ENCODE assay signal across 10 cellular contexts in the genomic region with DNA sequence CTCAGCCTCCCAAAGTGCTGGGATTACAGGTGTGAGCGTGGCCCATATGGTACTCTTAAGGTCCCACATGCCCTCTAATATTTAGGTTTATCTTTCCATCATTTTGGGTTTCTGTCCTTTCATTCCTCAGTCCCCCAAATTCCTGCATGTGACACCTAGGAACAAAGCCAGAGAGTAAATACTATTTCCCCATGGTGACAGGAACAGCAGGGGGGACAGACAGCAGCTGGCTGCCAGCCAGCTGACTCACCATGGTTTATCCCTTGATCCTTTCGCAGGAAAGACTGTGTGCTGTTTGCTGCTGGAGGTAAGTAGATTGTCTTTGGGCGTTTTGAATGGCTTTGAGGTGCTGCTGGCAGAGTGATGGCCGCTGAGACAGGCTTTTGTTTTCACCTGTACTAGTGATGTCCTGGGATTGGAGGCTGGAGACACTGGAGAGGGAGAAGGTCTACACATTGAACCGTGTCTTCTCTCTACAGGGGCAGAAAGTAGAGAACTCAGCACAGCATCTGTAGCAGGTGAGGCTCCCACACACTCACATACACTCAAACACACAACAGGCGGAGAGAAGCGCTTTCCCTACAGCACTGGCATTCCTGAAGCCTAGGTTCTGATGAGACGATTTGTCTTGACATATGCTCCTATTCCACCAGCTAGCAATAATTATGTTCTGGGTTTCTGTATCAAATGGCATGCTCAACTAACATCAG.
A peak's percentile ranks its signal among the peaks of the same experiment; 100 is the strongest.
DNase-seq lines count a peak whose midpoint lies in the region; ATAC-seq and TF ChIP-seq lines count a peak whose summit lies in the region.
"Had no signal": no experiment of that assay in that cellular context is flagged by ENCODE, and none has a peak within 500 bp of the region (broad histone marks: within the 10 kb centered on the region; RNA-seq: fewer than 3 reads in every experiment).

No MANE protein-coding gene starts in this region.

- no peaks in the 10 kb centered on the region for H3K27me3 ChIP-seq in ectodermal cell (ENCODE audit: control insufficient read depth, insufficient read depth, low read length, poor library complexity, severe bottlenecking)
- no peaks in the 10 kb centered on the region for H3K27me3 ChIP-seq in esophagus muscularis mucosa
- no peaks in the 10 kb centered on the region for H3K27me3 ChIP-seq in breast epithelium
- H3K27me3 ChIP-seq: BLaER1 treated with 17β-estradiol and CSF1 and Interleukin-3, amounts not matched to agents 10 nM and 100 nM had no signal

- intact Hi-C loops in esophagus muscularis mucosa (cut with DNase I) (no loop called here), breast epithelium (cut with DNase I; ENCODE audit: low total_unique reads) (no loop called here)

- WGBS in ectodermal cell, 2 experiments, result 46 to 50% methylated on average over 8 of the region's 8 CpGs
- 73% methylated on average over 8 of the region's 8 CpGs for WGBS in esophagus muscularis mucosa

- H3K4me1 Mint-ChIP-seq in HFFc6 (ENCODE audit: low read depth), result peaks cover 9% of the 10 kb centered on the region
- peaks cover 5% of the 10 kb centered on the region for H3K4me1 Mint-ChIP-seq in osteocyte (ENCODE audit: unreplicated experiment)
- no peaks in the 10 kb centered on the region for H3K4me1 Mint-ChIP-seq in activated CD8-positive, alpha-beta memory T cell treated with anti-CD3 and anti-CD28 coated beads, Interleukin-2, amount 10 ng/mL, durations not matched to agents 7 days and 5 days

- H3K36me3 Mint-ChIP-seq in HFFc6 (ENCODE audit: low read depth) (0 out of 2 replicates have a peak, but pooled peaks cover 3% of the 10 kb centered on the region), osteocyte (ENCODE audit: unreplicated experiment) (peaks cover 18% of the 10 kb centered on the region)
- peaks cover 6% of the 10 kb centered on the region for H3K36me3 Mint-ChIP-seq in activated CD8-positive, alpha-beta memory T cell treated with anti-CD3 and anti-CD28 coated beads, Interleukin-2, amount 10 ng/mL, durations not matched to agents 7 days and 5 days

- H3K27ac ChIP-seq in ectodermal cell (ENCODE audit: insufficient read depth, low read depth, low read length, poor library complexity, severe bottlenecking) (peak overlapping the region; percentile 3), esophagus muscularis mucosa (replicated peaks in 1 of 4) (no peak overlapping the region), breast epithelium (no peak overlapping the region)
- H3K27ac ChIP-seq: BLaER1 treated with 17β-estradiol and CSF1 and Interleukin-3, amounts not matched to agents 10 nM and 100 nM; HL-60 had no signal

- H3K9me3 Mint-ChIP-seq in HFFc6 (no peaks in the 10 kb centered on the region), osteocyte (ENCODE audit: unreplicated experiment) (no peaks in the 10 kb centered on the region)
- no peaks in the 10 kb centered on the region for H3K9me3 Mint-ChIP-seq in activated CD8-positive, alpha-beta memory T cell treated with anti-CD3 and anti-CD28 coated beads, Interleukin-2, amount 10 ng/mL, durations not matched to agents 7 days and 5 days (ENCODE audit: low read depth)

- H3K9me3 ChIP-seq in ectodermal cell (ENCODE audit: control insufficient read depth, low read length) (no peaks in the 10 kb centered on the region), esophagus muscularis mucosa (no peaks in the 10 kb centered on the region), breast epithelium (no peaks in the 10 kb centered on the region)
- H3K9me3 ChIP-seq: BLaER1 treated with 17β-estradiol and CSF1 and Interleukin-3, amounts not matched to agents 10 nM and 100 nM had no signal

- H3K27ac Mint-ChIP-seq in HFFc6, result no peak overlapping the region
- H3K27ac Mint-ChIP-seq in osteocyte (ENCODE audit: unreplicated experiment), result no peak overlapping the region
- H3K27ac Mint-ChIP-seq in activated CD8-positive, alpha-beta memory T cell treated with anti-CD3 and anti-CD28 coated beads, Interleukin-2, amount 10 ng/mL, durations not matched to agents 7 days and 5 days, result no peak overlapping the region

- H3K36me3 ChIP-seq in ectodermal cell (ENCODE audit: control insufficient read depth, insufficient read depth, low read length) (no peaks in the 10 kb centered on the region), esophagus muscularis mucosa (peaks cover 0 to 39% (median 21%) of the 10 kb centered on the region in 4 donors), breast epithelium (no peaks in the 10 kb centered on the region)

- no peak for ATAC-seq in activated CD8-positive, alpha-beta memory T cell treated with anti-CD3 and anti-CD28 coated beads, Interleukin-2, amount 10 ng/mL, durations not matched to agents 7 days and 5 days

- TF ChIP-seq EP300 in esophagus muscularis mucosa (IDR thresholded peaks at IDR 0.05), result no peak

- H3K4me3 Mint-ChIP-seq in HFFc6, result no peak overlapping the region; the same call in 1 of the 2 replicates
- no peak overlapping the region for H3K4me3 Mint-ChIP-seq in osteocyte (ENCODE audit: unreplicated experiment)
- no peak overlapping the region for H3K4me3 Mint-ChIP-seq in activated CD8-positive, alpha-beta memory T cell treated with anti-CD3 and anti-CD28 coated beads, Interleukin-2, amount 10 ng/mL, durations not matched to agents 7 days and 5 days

- H3K4me1 ChIP-seq in ectodermal cell (ENCODE audit: control insufficient read depth, insufficient read depth, low read length) (peaks cover 11% of the 10 kb centered on the region), esophagus muscularis mucosa (peaks cover 0 to 11% (median 3%) of the 10 kb centered on the region in 4 donors), breast epithelium (no peaks in the 10 kb centered on the region)
- H3K4me1 ChIP-seq: BLaER1 treated with 17β-estradiol and CSF1 and Interleukin-3, amounts not matched to agents 10 nM and 100 nM had no signal

- TF ChIP-seq CTCF in HFFc6 (IDR thresholded peaks at IDR 0.05), result no peak
- TF ChIP-seq CTCF in osteocyte (IDR thresholded peaks at IDR 0.05), result no peak
- no peak for TF ChIP-seq CTCF in esophagus muscularis mucosa (IDR thresholded peaks at IDR 0.05)
- TF ChIP-seq CTCF in breast epithelium (IDR thresholded peaks at IDR 0.05), result no peak

- no peak for TF ChIP-seq POLR2A in esophagus muscularis mucosa (IDR thresholded peaks at IDR 0.05; ENCODE audit: low read depth)
- TF ChIP-seq POLR2A in breast epithelium (IDR thresholded peaks at IDR 0.05), result no peak

- peak; percentile 45 for DNase-seq in AG08395 (ENCODE audit: low spot score)
- peak; percentile 17 for DNase-seq in HFFc6
- DNase-seq in NCI-H510A (lab: John Stamatoyannopoulos, UW), result peak; percentile 54
- DNase-seq in osteocyte (ENCODE audit: extremely low spot score, unreplicated experiment), result no peak
- DNase-seq in activated CD8-positive, alpha-beta memory T cell treated with anti-CD3 and anti-CD28 coated beads, Interleukin-2, amount 10 ng/mL, durations not matched to agents 7 days and 5 days, result no peak
- DNase-seq in esophagus muscularis mucosa (ENCODE audit: extremely low spot score), result no peak
- DNase-seq in breast epithelium (ENCODE audit: low spot score in 2 of 2), result no peak

- H3K4me3 ChIP-seq in ectodermal cell (ENCODE audit: insufficient read depth, low read depth, low read length) (no peak overlapping the region), esophagus muscularis mucosa (no peak overlapping the region), breast epithelium (no peak overlapping the region)
- H3K4me3 ChIP-seq: BLaER1 treated with 17β-estradiol and CSF1 and Interleukin-3, amounts not matched to agents 10 nM and 100 nM had no signal

- CTCF ChIA-PET in activated CD8-positive, alpha-beta memory T cell treated with anti-CD3 and anti-CD28 coated beads, Interleukin-2, amount 10 ng/mL, durations not matched to agents 7 days and 5 days (lab: Charles Lee), result interaction anchor here (1.6 to 2.1 kb wide), 2 partner anchors 8 to 95 kb away, joined by 4 to 5 read pairs; no protein-coding TSS in a partner anchor

- no peaks in the 10 kb centered on the region for H3K27me3 Mint-ChIP-seq in HFFc6 (ENCODE audit: insufficient read depth)
- no peaks in the 10 kb centered on the region for H3K27me3 Mint-ChIP-seq in osteocyte (ENCODE audit: unreplicated experiment)
- H3K27me3 Mint-ChIP-seq in activated CD8-positive, alpha-beta memory T cell treated with anti-CD3 and anti-CD28 coated beads, Interleukin-2, amount 10 ng/mL, durations not matched to agents 7 days and 5 days, result no peaks in the 10 kb centered on the region

Comparison
In these comparisons a context has a peak if more than half of its experiments do, and no peak if none do; other contexts are left out.
1. DNase-seq: peak in AG08395 (single experiment), HFFc6 (single experiment) and NCI-H510A (single experiment); none in osteocyte (single experiment), activated CD8-positive, alpha-beta memory T cell treated with anti-CD3 and anti-CD28 coated beads, Interleukin-2, amount 10 ng/mL, durations not matched to agents 7 days and 5 days (single experiment), esophagus muscularis mucosa (single experiment) and breast epithelium (0 of 2).